In the genomic region with DNA sequence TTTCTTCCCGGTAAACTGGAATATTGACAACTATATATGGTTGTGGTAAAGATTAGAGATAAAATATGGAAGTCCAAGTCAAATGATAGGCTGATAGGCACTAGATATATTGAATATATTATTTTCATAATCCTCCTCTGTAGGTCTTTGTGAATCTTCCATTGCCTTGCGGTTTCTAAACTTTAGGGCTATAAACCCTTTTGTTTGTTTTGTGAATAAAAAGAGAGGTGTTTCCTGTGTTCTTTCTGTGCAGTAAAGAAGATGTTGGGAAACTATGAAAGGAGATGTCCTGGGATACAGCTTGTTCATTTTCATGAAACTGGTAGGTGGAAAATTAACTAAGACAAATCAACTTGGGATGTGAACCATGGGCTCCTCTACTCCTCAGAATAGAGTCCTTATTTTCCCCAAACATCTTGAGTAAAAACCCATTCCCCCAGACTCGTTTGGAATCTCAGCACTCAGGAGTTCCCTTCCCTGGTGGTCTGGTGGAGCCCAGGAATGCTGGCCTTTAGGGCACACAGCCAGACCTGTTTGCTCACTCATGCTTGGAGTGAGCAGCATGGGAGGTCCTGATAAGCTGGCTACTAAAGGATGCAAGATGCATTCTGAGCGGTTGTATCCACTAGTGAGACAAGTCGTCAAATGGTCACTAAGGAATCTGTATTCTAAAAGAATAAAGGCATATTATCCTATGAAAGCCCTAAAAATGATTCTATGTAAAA, we compare ENCODE assay signal across 21 cellular contexts. TPM values are rescaled to one million over a fixed set of nuclear protein-coding genes. Genes with fewer than 3 reads are reported as not detected.
A peak's percentile ranks its signal among the peaks of the same experiment; 100 is the strongest.
DNase-seq lines count a peak whose midpoint lies in the region; ATAC-seq, FAIRE-seq and TF ChIP-seq lines count a peak whose summit lies in the region.
"Had no signal": no experiment of that assay in that cellular context is flagged by ENCODE, and none has a peak within 500 bp of the region (broad histone marks: within the 10 kb centered on the region; RNA-seq: fewer than 3 reads in every experiment).

No MANE protein-coding gene starts in this region.

- no peaks in the 10 kb centered on the region for H3K79me2 ChIP-seq in K562 (ENCODE audit: control insufficient read depth, insufficient read depth, low read length)

- H3K4me2 ChIP-seq in K562 (ENCODE audit: insufficient read depth, low read length) = no peak overlapping the region

- TF ChIP-seq EP300 in K562 (IDR thresholded peaks at IDR 0.05; ENCODE audit: low read length) = peak; percentile 46; the same call in 1 of the 2 replicates

- DNase-seq in EL (peak; percentile 53), OCI-M1 (lab: John Stamatoyannopoulos, UW) (peak; percentile 17), K562 (ENCODE audit: extremely low read depth in 1 of 4, low spot score in 3 of 4) (peak in 3 of 4 experiments; percentile 25 to 78 (median 58)), islet precursor cell (peak; percentile 90), inferior parietal cortex (ENCODE audit: extremely low spot score) (no peak), T-helper 1 cell (no peak)
- DNase-seq in effector memory CD4-positive, alpha-beta T cell = no peak
- DNase-seq: ACHN; activated T-cell treated with anti-CD3 and anti-CD28 coated beads, Interleukin-2, amount 50 U/mL, for 72 hours; dermis blood vessel endothelial cell; lower lobe of right lung; NCI-H1417; NCI-H748 treated with DMSO at 0.1 percent for 48 hours had no signal

- intact Hi-C loops in K562 (cut with micrococcal nuclease) = loop anchor here (5.0 to 10.0 kb wide), 2 partner anchors 645 to 1177 kb away; no protein-coding TSS in a partner anchor

- no peaks in the 10 kb centered on the region for H4K20me1 ChIP-seq in K562 (replicated peaks; ENCODE audit: control insufficient read depth, insufficient read depth, low read length)

- H3K9ac ChIP-seq in K562 (ENCODE audit: insufficient read depth in 1 of 2, low read depth in 2 of 2, low read length in 2 of 2) = no peak overlapping the region

- H2AFZ ChIP-seq in K562 (ENCODE audit: low read depth, low read length) = peak overlapping the region; percentile 33

- peaks cover 0 to 6% of the 10 kb centered on the region in 2 experiments; a peak in 2 of 5 replicates for H3K4me1 ChIP-seq in K562 (replicated peaks in 1 of 2; ENCODE audit: control insufficient read depth in 2 of 2, insufficient read depth in 2 of 2, low read length in 2 of 2)
- H3K4me1 ChIP-seq in effector memory CD4-positive, alpha-beta T cell (ENCODE audit: control insufficient read depth, insufficient read depth, low read length, poor library complexity, severe bottlenecking) = no peaks in the 10 kb centered on the region
- H3K4me1 ChIP-seq: lower lobe of right lung, suprapubic skin, vagina had no signal

- peak; percentile 92 for FAIRE-seq in K562 (lab: Jason Lieb, UNC)
- FAIRE-seq: GM12892 had no signal

- POLR2A ChIA-PET in K562 (lab: Yijun Ruan, JAX) = interaction anchor here (0.6 to 1.3 kb wide), 4 partner anchors 12 to 148 kb away, joined by 3 to 5 read pairs (median 4); no protein-coding TSS in a partner anchor

- no peak for TF ChIP-seq CTCF in K562 (IDR thresholded peaks at IDR 0.05 in 2 of 3, conservative IDR thresholded peaks at IDR 0.05 in 1 of 3; ENCODE audit: insufficient read depth in 2 of 3, low read depth in 1 of 3, low read length in 3 of 3)

- BruUV-seq in K562 (replicated peaks; lab: Mats Ljungman, UMichigan) = no TSS peak

- no peak overlapping the region for H3K27ac ChIP-seq in K562 (ENCODE audit: extremely low read depth, low read depth, low read length)
- no peak overlapping the region for H3K27ac ChIP-seq in effector memory CD4-positive, alpha-beta T cell (ENCODE audit: insufficient read depth, low read length, poor library complexity, severe bottlenecking)
- H3K27ac ChIP-seq: C4-2B, lower lobe of right lung, suprapubic skin, vagina had no signal

- WGBS in K562 (ENCODE audit: insufficient coverage, low coverage, missing lambda C conversion rate) = 17% methylated on average over 5 of the region's 5 CpGs

- H3K9me1 ChIP-seq in K562 (ENCODE audit: control insufficient read depth, insufficient read depth, low read length) = no peaks in the 10 kb centered on the region

- TF ChIP-seq RAD21 in K562 (CRISPR knock-in tag; conservative IDR thresholded peaks at IDR 0.05 in 1 of 2, IDR thresholded peaks at IDR 0.05 in 1 of 2) = no peak; a peak in 1 of 4 replicates

- no peaks in the 10 kb centered on the region for H3K27me3 ChIP-seq in K562 (ENCODE audit: control insufficient read depth in 2 of 2, insufficient read depth in 2 of 2, low read length in 2 of 2)
- H3K27me3 ChIP-seq in effector memory CD4-positive, alpha-beta T cell (replicated peaks; ENCODE audit: control insufficient read depth, insufficient read depth, low read length, poor library complexity, severe bottlenecking) = no peaks in the 10 kb centered on the region
- H3K27me3 ChIP-seq: vagina had no signal

- CTCF ChIA-PET in K562 (lab: Yijun Ruan, JAX; ENCODE audit: low intra/inter-chr PET ratio) = interaction anchor here (1.0 kb wide), 1 partner anchor 141 kb away, joined by 3 read pairs; no protein-coding TSS in a partner anchor

- ATAC-seq in K562 = peak; percentile 94
- ATAC-seq in HG03159 (IDR thresholded peaks at IDR 0.05; ENCODE audit: unreplicated experiment) = no peak
- ATAC-seq: activated CD4-positive, CD25-positive, alpha-beta regulatory T cell treated with anti-CD3 and anti-CD28 coated beads, Interleukin-2, amount 50 U/mL, for 24 hours; activated T-cell treated with anti-CD3 and anti-CD28 coated beads, Interleukin-2, amount 50 U/mL, for 72 hours; lower lobe of right lung had no signal

- no peak for TF ChIP-seq POLR2A in K562 (conservative IDR thresholded peaks at IDR 0.05)

- no peaks in the 10 kb centered on the region for H3K36me3 ChIP-seq in K562 (ENCODE audit: control insufficient read depth, insufficient read depth, low read length)
- no peaks in the 10 kb centered on the region for H3K36me3 ChIP-seq in effector memory CD4-positive, alpha-beta T cell (ENCODE audit: control insufficient read depth, insufficient read depth, low read length)
- H3K36me3 ChIP-seq: lower lobe of right lung, suprapubic skin, vagina had no signal

- no peak overlapping the region for H3K4me3 ChIP-seq in K562
- H3K4me3 ChIP-seq in effector memory CD4-positive, alpha-beta T cell (ENCODE audit: insufficient read depth, low read depth, low read length, poor library complexity, severe bottlenecking) = no peak overlapping the region
- H3K4me3 ChIP-seq: lower lobe of right lung, suprapubic skin, vagina had no signal

- no peaks in the 10 kb centered on the region for H3K9me3 ChIP-seq in K562 (replicated peaks; ENCODE audit: control insufficient read depth, insufficient read depth, low read depth, low read length)
- no peaks in the 10 kb centered on the region for H3K9me3 ChIP-seq in effector memory CD4-positive, alpha-beta T cell (ENCODE audit: control insufficient read depth, low read length)
- H3K9me3 ChIP-seq: lower lobe of right lung, suprapubic skin, vagina had no signal

- in situ Hi-C loops in K562 (cut with MboI) = no loop called here

TF ChIP-seq in K562, 482 proteins besides CTCF, POLR2A, EP300 and RAD21 (continues in another document):
- TF ChIP-seq ARID1B (IDR thresholded peaks at IDR 0.05) = peak; percentile 78
- no peak for TF ChIP-seq SMARCA5 (IDR thresholded peaks at IDR 0.05)
- TF ChIP-seq CTBP1 (IDR thresholded peaks at IDR 0.05; ENCODE audit: borderline replicate concordance) = peak; percentile 65; the same call in 1 of the 2 replicates
- TF ChIP-seq FOXJ3 (CRISPR knock-in tag; IDR thresholded peaks at IDR 0.05) = no peak
- 0 out of 2 replicates have a peak, but pooled peaks have one; percentile 20 for TF ChIP-seq POLR2AphosphoS5 (IDR thresholded peaks at IDR 0.05; ENCODE audit: control insufficient read depth, insufficient read depth, low read depth, low read length)
- no peak for TF ChIP-seq GABPA (tag; conservative IDR thresholded peaks at IDR 0.05; ENCODE audit: low read depth)
- TF ChIP-seq CHCHD3 (CRISPR knock-in tag; IDR thresholded peaks at IDR 0.05) = no peak
- TF ChIP-seq NFIC (IDR thresholded peaks at IDR 0.05) = peak; percentile 87

RNA-seq across cellular contexts. Expression of a gene that starts 22.2 kb away (rescaled TPM):
- total RNA-seq in K562 (2011; cell fraction: chromatin; rRNA removed; ENCODE audit: low replicate concordance) = not detected in 2 replicates
- total RNA-seq in K562 (2011; cell fraction: nucleolus; rRNA removed) = not detected in 2 replicates
- not detected in 2 replicates for total RNA-seq in K562 (2011; cell fraction: nucleoplasm; rRNA removed)
- total RNA-seq in K562 (2014; rRNA removed) (not detected in 2 replicates), K562 (2014; rRNA removed; fragmentation: Illumina TruSeq; extraction: Trizol) (not detected in 2 replicates), K562 (2015; rRNA removed; fragmentation: Illumina TruSeq; extraction: Trizol) (not detected in 2 replicates), K562 (2021) (0.07 and 0.40 TPM in 2 replicates)
- polyA plus RNA-seq in K562 (2011; rRNA removed) (not detected in 2 replicates), K562 (2014; fragmentation: Illumina TruSeq; extraction: Trizol) (not detected in 2 replicates), K562 (2014; fragmentation: Nextera tagmentation; extraction: Ambion mirVana) (not detected), K562 (2014; rRNA removed) (not detected in 2 replicates)
- not detected in 2 replicates for polyA plus RNA-seq in K562 (2011; cell fraction: cytosol; rRNA removed)
- not detected in 2 replicates for polyA plus RNA-seq in K562 (2011; cell fraction: nucleus; rRNA removed)
- polyA plus RNA-seq in K562 (2012) = not detected in 2 replicates
- not detected in 2 replicates for polyA minus RNA-seq in K562 (2011; rRNA and poly(A)+ RNA removed)
- not detected in 2 replicates for polyA minus RNA-seq in K562 (2011; cell fraction: cytosol; rRNA and poly(A)+ RNA removed)
- not detected in 2 replicates for polyA minus RNA-seq in K562 (2011; cell fraction: nucleus; rRNA and poly(A)+ RNA removed)

RNA-seq across cellular contexts. Expression of a gene that starts 47.0 kb away (rescaled TPM):
- total RNA-seq in K562 (2011; cell fraction: chromatin; rRNA removed; ENCODE audit: low replicate concordance) = 3.0 and 3.2 TPM in 2 replicates
- 2.0 and 3.2 TPM in 2 replicates for total RNA-seq in K562 (2011; cell fraction: nucleolus; rRNA removed)
- 3.2 and 6.8 TPM in 2 replicates for total RNA-seq in K562 (2011; cell fraction: nucleoplasm; rRNA removed)
- total RNA-seq in K562 (2014; rRNA removed) (0.37 and 0.41 TPM in 2 replicates), K562 (2014; rRNA removed; fragmentation: Illumina TruSeq; extraction: Trizol) (1.1 and 1.4 TPM in 2 replicates), K562 (2015; rRNA removed; fragmentation: Illumina TruSeq; extraction: Trizol) (0.68 and 0.76 TPM in 2 replicates), K562 (2021) (2.0 and 2.7 TPM in 2 replicates)
- polyA plus RNA-seq in K562 (2011; rRNA removed) (2.2 and 2.7 TPM in 2 replicates), K562 (2014; fragmentation: Illumina TruSeq; extraction: Trizol) (1.4 TPM in 2 replicates), K562 (2014; fragmentation: Nextera tagmentation; extraction: Ambion mirVana) (under 1 TPM; 0.38 to 0.61 TPM), K562 (2014; rRNA removed) (1.1 and 1.2 TPM in 2 replicates)
- polyA plus RNA-seq in K562 (2011; cell fraction: cytosol; rRNA removed) = 1.3 and 3.6 TPM in 2 replicates
- 0.93 and 2.8 TPM in 2 replicates for polyA plus RNA-seq in K562 (2011; cell fraction: nucleus; rRNA removed)
- polyA plus RNA-seq in K562 (2012) = 1.2 and 2.4 TPM in 2 replicates
- polyA minus RNA-seq in K562 (2011; rRNA and poly(A)+ RNA removed) = 2.2 and 2.5 TPM in 2 replicates
- 1.7 and 4.0 TPM in 2 replicates for polyA minus RNA-seq in K562 (2011; cell fraction: cytosol; rRNA and poly(A)+ RNA removed)
- 3.9 and 6.6 TPM in 2 replicates for polyA minus RNA-seq in K562 (2011; cell fraction: nucleus; rRNA and poly(A)+ RNA removed)
- total RNA-seq: activated CD8-positive, alpha-beta memory T cell treated with anti-CD3 and anti-CD28 coated beads for 36 hours; activated T-cell treated with anti-CD3 and anti-CD28 coated beads, Interleukin-2, amount 50 U/mL, for 72 hours; lower lobe of right lung; SK-MEL-5; vagina had no signal

Comparison
In these comparisons a context has a peak if more than half of its experiments do, and no peak if none do; other contexts are left out.
1. DNase-seq: peak in EL (single experiment), OCI-M1 (single experiment), K562 (3 of 4) and islet precursor cell (single experiment); none in inferior parietal cortex (single experiment), effector memory CD4-positive, alpha-beta T cell (0 of 3) and T-helper 1 cell (0 of 5).